ENCODE assay signal across 12 cellular contexts in the genomic region with DNA sequence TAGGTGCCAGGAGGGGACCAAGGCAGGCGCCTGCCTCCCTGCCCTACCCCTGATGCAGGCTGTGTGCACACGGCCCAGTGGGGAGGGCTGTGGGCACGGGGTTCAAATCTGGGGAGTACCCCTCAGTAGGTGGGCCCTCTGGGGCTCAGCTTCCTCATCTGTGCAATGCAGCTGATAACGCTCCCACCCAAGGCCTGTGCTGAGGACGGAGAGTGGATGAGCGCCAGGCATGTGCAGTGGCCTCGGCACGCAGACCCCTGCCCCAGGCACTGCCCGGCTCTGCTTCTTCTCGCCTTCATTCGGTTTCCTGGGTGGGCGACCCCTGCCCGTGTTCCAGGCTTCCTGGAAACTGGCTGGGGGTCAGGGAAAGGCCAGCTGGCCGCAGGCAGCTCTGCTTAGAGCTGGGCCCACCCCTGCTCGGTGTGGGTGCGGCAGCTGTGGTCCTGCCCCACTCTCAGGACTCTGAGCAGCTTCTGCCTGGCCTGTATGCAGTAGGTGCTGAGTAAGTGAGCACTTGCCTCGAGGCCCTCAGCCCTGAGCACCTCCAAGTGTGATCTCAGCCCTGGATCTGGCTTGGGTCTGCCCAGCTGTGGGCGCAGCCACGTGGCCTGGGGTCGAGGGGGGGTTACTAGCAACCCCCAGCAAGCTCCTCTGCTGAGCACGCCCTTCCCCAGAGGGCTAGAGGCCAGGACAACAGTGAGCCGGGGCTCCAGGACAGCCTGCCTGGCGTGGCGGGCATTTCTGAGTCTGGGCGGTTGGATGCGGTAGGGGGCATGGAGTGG. TPM values are rescaled to one million over a fixed set of nuclear protein-coding genes. Genes with fewer than 3 reads are reported as not detected.
DNase-seq lines count a peak whose midpoint lies in the region; ATAC-seq and TF ChIP-seq lines count a peak whose summit lies in the region.
"Had no signal": no experiment of that assay in that cellular context is flagged by ENCODE, and none has a peak within 500 bp of the region (broad histone marks: within the 10 kb centered on the region; RNA-seq: fewer than 3 reads in every experiment).

No MANE protein-coding gene starts in this region.

- H3K27ac Mint-ChIP-seq in activated naive CD8-positive, alpha-beta T cell treated with anti-CD3 and anti-CD28 coated beads for 36 hours = no peak overlapping the region
- H3K27ac Mint-ChIP-seq in nephron progenitor cell = no peak overlapping the region
- H3K27ac Mint-ChIP-seq: H9, progenitor cell of endocrine pancreas had no signal

- no peaks in the 10 kb centered on the region for H3K27me3 Mint-ChIP-seq in activated naive CD8-positive, alpha-beta T cell treated with anti-CD3 and anti-CD28 coated beads for 36 hours
- H3K27me3 Mint-ChIP-seq in nephron progenitor cell (ENCODE audit: low read depth, poor library complexity) = peaks cover under 1% of the 10 kb centered on the region

- H3K9me3 ChIP-seq in left ventricle myocardium inferior (replicated peaks) = no peaks in the 10 kb centered on the region
- H3K9me3 ChIP-seq: upper lobe of left lung had no signal

- peak overlapping the region; percentile 9 for H3K4me3 ChIP-seq in left ventricle myocardium inferior
- H3K4me3 ChIP-seq: upper lobe of left lung had no signal

- H3K4me3 Mint-ChIP-seq in activated naive CD8-positive, alpha-beta T cell treated with anti-CD3 and anti-CD28 coated beads for 36 hours = no peak overlapping the region
- H3K4me3 Mint-ChIP-seq in nephron progenitor cell = no peak overlapping the region
- H3K4me3 Mint-ChIP-seq: H9 had no signal

- H3K36me3 ChIP-seq in left ventricle myocardium inferior = no peaks in the 10 kb centered on the region
- H3K36me3 ChIP-seq: upper lobe of left lung had no signal

- H3K4me1 Mint-ChIP-seq in activated naive CD8-positive, alpha-beta T cell treated with anti-CD3 and anti-CD28 coated beads for 36 hours = peaks cover 15% of the 10 kb centered on the region
- H3K4me1 Mint-ChIP-seq in nephron progenitor cell = peaks cover 23% of the 10 kb centered on the region

- H3K27me3 ChIP-seq in left ventricle myocardium inferior (ENCODE audit: low read depth) = peaks cover 25% of the 10 kb centered on the region

- H3K9me3 Mint-ChIP-seq in activated naive CD8-positive, alpha-beta T cell treated with anti-CD3 and anti-CD28 coated beads for 36 hours = no peaks in the 10 kb centered on the region
- H3K9me3 Mint-ChIP-seq in nephron progenitor cell = no peaks in the 10 kb centered on the region
- H3K9me3 Mint-ChIP-seq: H9 had no signal

- ATAC-seq in left ventricle myocardium superior = no peak

- DNase-seq in left ventricle myocardium inferior = no peak
- no peak for DNase-seq in cardiac septum (ENCODE audit: low spot score)
- peak; percentile 55 for DNase-seq in left ventricle myocardium superior
- no peak for DNase-seq in activated naive CD8-positive, alpha-beta T cell treated with anti-CD3 and anti-CD28 coated beads for 36 hours
- DNase-seq in DMS79 treated with DMSO at 0.1 percent for 48 hours (lab: John Stamatoyannopoulos, UW) = no peak
- DNase-seq in nephron progenitor cell = no peak
- DNase-seq: H9, kidney glomerular epithelial cell, NCI-H774 had no signal

- peaks cover 91% of the 10 kb centered on the region for H3K4me1 ChIP-seq in left ventricle myocardium inferior

- peak overlapping the region; percentile 97 for H3K27ac ChIP-seq in left ventricle myocardium inferior (replicated peaks)

- TF ChIP-seq CTCF in left ventricle myocardium inferior (IDR thresholded peaks at IDR 0.05; ENCODE audit: borderline replicate concordance) (no peak), nephron progenitor cell (IDR thresholded peaks at IDR 0.05) (no peak)

- no peaks in the 10 kb centered on the region for H3K36me3 Mint-ChIP-seq in activated naive CD8-positive, alpha-beta T cell treated with anti-CD3 and anti-CD28 coated beads for 36 hours
- no peaks in the 10 kb centered on the region for H3K36me3 Mint-ChIP-seq in nephron progenitor cell (ENCODE audit: low read depth)

- intact Hi-C loops in left ventricle myocardium inferior (cut with micrococcal nuclease) = no loop called here
- intact Hi-C loops in cardiac septum (cut with DNase I) = no loop called here
- intact Hi-C loops in left ventricle myocardium superior (cut with micrococcal nuclease) = no loop called here

RNA-seq across cellular contexts. Expression of gene TNFRSF14, which starts 11.9 kb away (rescaled TPM):
- 13.7 TPM for total RNA-seq in left ventricle myocardium inferior
- total RNA-seq in cardiac septum = 13.8 TPM
- total RNA-seq in left ventricle myocardium superior = 16.0 TPM
- total RNA-seq in activated naive CD8-positive, alpha-beta T cell treated with anti-CD3 and anti-CD28 coated beads for 36 hours = 100 to 1,000 TPM in 1 of 2 experiments, 10 to 100 TPM in 1; 99.6 to 104 TPM

RNA-seq across cellular contexts. Expression of gene HES5, which starts 14.2 kb away (rescaled TPM):
- 0.63 TPM for total RNA-seq in left ventricle myocardium inferior
- 2.0 TPM for total RNA-seq in cardiac septum
- total RNA-seq in left ventricle myocardium superior = 1.7 TPM
- total RNA-seq in activated naive CD8-positive, alpha-beta T cell treated with anti-CD3 and anti-CD28 coated beads for 36 hours = under 1 TPM in 1 of 2 experiments, not detected in 1; 0.28 TPM
- total RNA-seq: H9; T-helper 2 cell treated with Interferon-gamma antibody and Interleukin-4, amounts not matched to agents 100 ng/mL and 5 ng/mL, for 36 hours had no signal

RNA-seq across cellular contexts. Expression of gene PANK4, which starts 17.9 kb away (rescaled TPM):
- total RNA-seq in left ventricle myocardium inferior (42.8 TPM), cardiac septum (37.1 TPM), left ventricle myocardium superior (50.2 TPM)
- total RNA-seq in activated naive CD8-positive, alpha-beta T cell treated with anti-CD3 and anti-CD28 coated beads for 36 hours = 10 to 100 TPM; 29.8 to 34.3 TPM

RNA-seq across cellular contexts. Expression of gene PRXL2B, which starts 42.3 kb away (rescaled TPM):
- total RNA-seq in left ventricle myocardium inferior (8.2 TPM), cardiac septum (3.4 TPM), left ventricle myocardium superior (11.2 TPM)
- total RNA-seq in activated naive CD8-positive, alpha-beta T cell treated with anti-CD3 and anti-CD28 coated beads for 36 hours = 10 to 100 TPM; 42.2 to 43.2 TPM
